Comparison of ENCODE assay signal across 8 cellular contexts in genomic region chr10:62038609-62039190, GRCh38.
DNase-seq lines count a peak whose midpoint lies in the region; ATAC-seq and TF ChIP-seq lines count a peak whose summit lies in the region.

No MANE protein-coding gene starts in this region.

- H3K36me3 Mint-ChIP-seq in activated naive CD8-positive, alpha-beta T cell = peaks cover 10% of the 10 kb centered on the region
- no peaks in the 10 kb centered on the region for H3K36me3 Mint-ChIP-seq in progenitor cell of endocrine pancreas (ENCODE audit: insufficient read depth)

- peaks cover 3% of the 10 kb centered on the region for H3K4me1 ChIP-seq in urinary bladder (ENCODE audit: insufficient read depth)

- peak overlapping the region; percentile 96 for H3K27ac ChIP-seq in SK-N-MC
- peak overlapping the region; percentile 57 for H3K27ac ChIP-seq in urinary bladder (ENCODE audit: low read depth)

- H3K27ac Mint-ChIP-seq in activated naive CD8-positive, alpha-beta T cell = peak overlapping the region; percentile 80
- H3K27ac Mint-ChIP-seq in progenitor cell of endocrine pancreas = peak overlapping the region; percentile 96

- H3K27me3 Mint-ChIP-seq in activated naive CD8-positive, alpha-beta T cell = no peaks in the 10 kb centered on the region
- no peaks in the 10 kb centered on the region for H3K27me3 Mint-ChIP-seq in progenitor cell of endocrine pancreas

- peak overlapping the region; percentile 54 for H3K4me3 Mint-ChIP-seq in activated naive CD8-positive, alpha-beta T cell
- H3K4me3 Mint-ChIP-seq in progenitor cell of endocrine pancreas (ENCODE audit: low read depth) = peak overlapping the region; percentile 22

- no peaks in the 10 kb centered on the region for H3K36me3 ChIP-seq in SK-N-MC (ENCODE audit: insufficient read depth, low read length)
- no peaks in the 10 kb centered on the region for H3K36me3 ChIP-seq in urinary bladder (ENCODE audit: insufficient read depth)

- intact Hi-C loops in head of caudate nucleus (cut with DNase I) = loop anchor here (5.0 kb wide), 1 partner anchor 209 kb away; no protein-coding TSS in a partner anchor

- H3K4me3 ChIP-seq in SK-N-MC (peak overlapping the region; percentile 60), urinary bladder (ENCODE audit: low read depth, low read length) (no peak overlapping the region)

- H3K4me1 Mint-ChIP-seq in activated naive CD8-positive, alpha-beta T cell (ENCODE audit: low read depth) = peaks cover 50% of the 10 kb centered on the region
- peaks cover 46% of the 10 kb centered on the region for H3K4me1 Mint-ChIP-seq in progenitor cell of endocrine pancreas (ENCODE audit: low read depth)

- no peaks in the 10 kb centered on the region for H3K9me3 Mint-ChIP-seq in activated naive CD8-positive, alpha-beta T cell (ENCODE audit: low read depth)
- H3K9me3 Mint-ChIP-seq in progenitor cell of endocrine pancreas (ENCODE audit: low read depth) = no peaks in the 10 kb centered on the region

- no peaks in the 10 kb centered on the region for H3K9me3 ChIP-seq in SK-N-MC (ENCODE audit: low read depth, low read length)

- WGBS in urinary bladder = under 1% methylated on average over 9 of the region's 9 CpGs

- H3K9ac ChIP-seq in SK-N-MC (ENCODE audit: insufficient read length) = peak overlapping the region; percentile 57

- DNase-seq in COLO829 (ENCODE audit: low spot score) (peak; percentile 72), LoVo (ENCODE audit: low spot score) (peak; percentile 71), SK-N-MC (ENCODE audit: low read depth, low spot score) (no peak), head of caudate nucleus (peak; percentile 57 to 91 (median 78)), progenitor cell of endocrine pancreas (ENCODE audit: low spot score, unreplicated experiment) (peak; percentile 16)

- TF ChIP-seq CTCF in progenitor cell of endocrine pancreas (IDR thresholded peaks at IDR 0.05; ENCODE audit: unreplicated experiment) = peak; percentile 75

- peak; percentile 57 for ATAC-seq in GM21515 (IDR thresholded peaks at IDR 0.05; ENCODE audit: unreplicated experiment)
